1 cellular context compared by ENCODE assay signal in the genomic region with DNA sequence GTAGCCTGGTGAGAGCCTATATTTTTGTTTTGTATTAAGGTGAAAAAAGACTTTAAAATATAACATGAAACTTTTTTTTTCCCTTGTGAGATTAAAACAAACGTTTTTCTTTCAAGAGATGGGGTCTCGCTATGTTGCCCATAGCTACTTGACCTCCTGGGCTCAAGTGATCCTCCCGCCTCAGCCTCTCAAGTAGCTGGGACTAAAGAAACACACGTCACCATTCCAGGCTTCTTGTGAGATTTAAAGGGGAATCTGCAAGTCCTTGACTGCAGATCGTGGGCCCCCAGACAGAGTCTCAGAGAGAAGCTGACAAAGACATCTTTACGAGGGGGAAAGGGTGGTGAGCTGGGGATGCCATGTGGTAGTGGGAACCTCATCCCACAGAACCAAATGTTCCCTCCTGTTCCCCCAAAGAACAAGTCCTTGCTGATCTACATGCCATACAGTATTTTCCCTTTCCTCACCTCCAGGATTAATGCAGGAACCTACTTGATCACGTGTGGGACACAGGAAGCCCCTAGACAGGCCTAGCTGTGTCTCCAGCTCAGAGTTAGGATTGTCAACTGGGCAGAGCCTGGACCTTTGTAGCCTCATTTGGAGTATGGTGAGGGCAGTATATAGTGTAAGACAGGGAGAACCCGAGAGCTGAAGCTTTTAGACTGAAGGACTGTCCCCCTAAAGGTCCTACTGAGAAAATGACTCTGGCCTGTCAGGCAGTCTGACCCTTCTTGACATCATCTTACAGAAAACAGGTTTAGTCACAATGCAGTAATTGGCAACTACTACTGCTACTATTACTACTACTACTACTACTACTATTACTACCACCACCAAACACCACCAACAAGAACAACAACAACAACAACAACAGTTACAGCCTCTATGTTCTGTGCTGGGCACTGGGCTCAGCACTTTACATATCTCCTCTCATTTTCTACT.
TF ChIP-seq lines count a peak whose summit lies in the region.

No MANE protein-coding gene starts in this region.

TF ChIP-seq in HEK293, 187 proteins besides CTCF, POLR2A, EP300 and RAD21 (continued from another document):
- TF ChIP-seq ZNF239 (tag by site-specific recombination; IDR thresholded peaks at IDR 0.05) (no peak), ZNF658 (tag by site-specific recombination; IDR thresholded peaks at IDR 0.05) (no peak), ZXDB (tag by site-specific recombination; IDR thresholded peaks at IDR 0.05) (no peak), ZNF2 (tag by site-specific recombination; IDR thresholded peaks at IDR 0.05) (no peak), ZNF521 (tag by site-specific recombination; IDR thresholded peaks at IDR 0.05) (no peak), KLF7 (tag by site-specific recombination; IDR thresholded peaks at IDR 0.05; ENCODE audit: borderline replicate concordance) (no peak), SALL2 (tag by site-specific recombination; IDR thresholded peaks at IDR 0.05; ENCODE audit: borderline replicate concordance) (no peak), FEZF1 (tag by site-specific recombination; IDR thresholded peaks at IDR 0.05) (no peak), RBAK (tag by site-specific recombination; IDR thresholded peaks at IDR 0.05) (no peak), ZNF596 (tag by site-specific recombination; IDR thresholded peaks at IDR 0.05) (no peak), ZNF311 (tag by site-specific recombination; IDR thresholded peaks at IDR 0.05; ENCODE audit: borderline replicate concordance) (no peak), SP3 (tag by site-specific recombination; IDR thresholded peaks at IDR 0.05) (no peak), ZBTB20 (tag by site-specific recombination; IDR thresholded peaks at IDR 0.05) (no peak), ZNF670 (tag by site-specific recombination; IDR thresholded peaks at IDR 0.05; ENCODE audit: low read depth) (no peak), ZNF623 (tag by site-specific recombination; IDR thresholded peaks at IDR 0.05) (no peak), YY2 (tag by site-specific recombination; IDR thresholded peaks at IDR 0.05) (no peak), ZNF10 (tag by site-specific recombination; IDR thresholded peaks at IDR 0.05) (no peak), ZNF175 (tag by site-specific recombination; IDR thresholded peaks at IDR 0.05) (no peak), REPIN1 (tag by site-specific recombination; IDR thresholded peaks at IDR 0.05; ENCODE audit: low read depth) (0 out of 2 replicates have a peak, but pooled peaks have one; percentile 74), ZNF394 (tag by site-specific recombination; IDR thresholded peaks at IDR 0.05; ENCODE audit: borderline replicate concordance) (peak; percentile 12; the same call in 1 of the 2 replicates), WT1 (tag by site-specific recombination; IDR thresholded peaks at IDR 0.05) (no peak)
- TF ChIP-seq, protein P1, sequence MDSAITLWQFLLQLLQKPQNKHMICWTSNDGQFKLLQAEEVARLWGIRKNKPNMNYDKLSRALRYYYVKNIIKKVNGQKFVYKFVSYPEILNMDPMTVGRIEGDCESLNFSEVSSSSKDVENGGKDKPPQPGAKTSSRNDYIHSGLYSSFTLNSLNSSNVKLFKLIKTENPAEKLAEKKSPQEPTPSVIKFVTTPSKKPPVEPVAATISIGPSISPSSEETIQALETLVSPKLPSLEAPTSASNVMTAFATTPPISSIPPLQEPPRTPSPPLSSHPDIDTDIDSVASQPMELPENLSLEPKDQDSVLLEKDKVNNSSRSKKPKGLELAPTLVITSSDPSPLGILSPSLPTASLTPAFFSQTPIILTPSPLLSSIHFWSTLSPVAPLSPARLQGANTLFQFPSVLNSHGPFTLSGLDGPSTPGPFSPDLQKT (IDR thresholded peaks at IDR 0.05; ENCODE audit: borderline replicate concordance, low read depth, low read length): no peak
- TF ChIP-seq, protein P2, sequence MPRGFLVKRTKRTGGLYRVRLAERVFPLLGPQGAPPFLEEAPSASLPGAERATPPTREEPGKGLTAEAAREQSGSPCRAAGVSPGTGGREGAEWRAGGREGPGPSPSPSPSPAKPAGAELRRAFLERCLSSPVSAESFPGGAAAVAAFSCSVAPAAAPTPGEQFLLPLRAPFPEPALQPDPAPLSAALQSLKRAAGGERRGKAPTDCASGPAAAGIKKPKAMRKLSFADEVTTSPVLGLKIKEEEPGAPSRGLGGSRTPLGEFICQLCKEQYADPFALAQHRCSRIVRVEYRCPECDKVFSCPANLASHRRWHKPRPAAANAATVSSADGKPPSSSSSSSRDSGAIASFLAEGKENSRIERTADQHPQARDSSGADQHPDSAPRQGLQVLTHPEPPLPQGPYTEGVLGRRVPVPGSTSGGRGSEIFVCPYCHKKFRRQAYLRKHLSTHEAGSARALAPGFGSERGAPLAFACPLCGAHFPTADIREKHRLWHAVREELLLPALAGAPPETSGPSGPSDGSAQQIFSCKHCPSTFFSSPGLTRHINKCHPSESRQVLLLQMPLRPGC (tag by site-specific recombination; IDR thresholded peaks at IDR 0.05): no peak
- TF ChIP-seq, protein P3, sequence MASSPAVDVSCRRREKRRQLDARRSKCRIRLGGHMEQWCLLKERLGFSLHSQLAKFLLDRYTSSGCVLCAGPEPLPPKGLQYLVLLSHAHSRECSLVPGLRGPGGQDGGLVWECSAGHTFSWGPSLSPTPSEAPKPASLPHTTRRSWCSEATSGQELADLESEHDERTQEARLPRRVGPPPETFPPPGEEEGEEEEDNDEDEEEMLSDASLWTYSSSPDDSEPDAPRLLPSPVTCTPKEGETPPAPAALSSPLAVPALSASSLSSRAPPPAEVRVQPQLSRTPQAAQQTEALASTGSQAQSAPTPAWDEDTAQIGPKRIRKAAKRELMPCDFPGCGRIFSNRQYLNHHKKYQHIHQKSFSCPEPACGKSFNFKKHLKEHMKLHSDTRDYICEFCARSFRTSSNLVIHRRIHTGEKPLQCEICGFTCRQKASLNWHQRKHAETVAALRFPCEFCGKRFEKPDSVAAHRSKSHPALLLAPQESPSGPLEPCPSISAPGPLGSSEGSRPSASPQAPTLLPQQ (tag by site-specific recombination; IDR thresholded peaks at IDR 0.05): peak; percentile 97
- TF ChIP-seq, protein P4, sequence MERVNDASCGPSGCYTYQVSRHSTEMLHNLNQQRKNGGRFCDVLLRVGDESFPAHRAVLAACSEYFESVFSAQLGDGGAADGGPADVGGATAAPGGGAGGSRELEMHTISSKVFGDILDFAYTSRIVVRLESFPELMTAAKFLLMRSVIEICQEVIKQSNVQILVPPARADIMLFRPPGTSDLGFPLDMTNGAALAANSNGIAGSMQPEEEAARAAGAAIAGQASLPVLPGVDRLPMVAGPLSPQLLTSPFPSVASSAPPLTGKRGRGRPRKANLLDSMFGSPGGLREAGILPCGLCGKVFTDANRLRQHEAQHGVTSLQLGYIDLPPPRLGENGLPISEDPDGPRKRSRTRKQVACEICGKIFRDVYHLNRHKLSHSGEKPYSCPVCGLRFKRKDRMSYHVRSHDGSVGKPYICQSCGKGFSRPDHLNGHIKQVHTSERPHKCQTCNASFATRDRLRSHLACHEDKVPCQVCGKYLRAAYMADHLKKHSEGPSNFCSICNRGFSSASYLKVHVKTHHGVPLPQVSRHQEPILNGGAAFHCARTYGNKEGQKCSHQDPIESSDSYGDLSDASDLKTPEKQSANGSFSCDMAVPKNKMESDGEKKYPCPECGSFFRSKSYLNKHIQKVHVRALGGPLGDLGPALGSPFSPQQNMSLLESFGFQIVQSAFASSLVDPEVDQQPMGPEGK (tag by site-specific recombination; IDR thresholded peaks at IDR 0.05): no peak
